In genomic region chr4:781493-782216, GRCh38 we compare ENCODE assay signal across 8 cellular contexts. TPM values are rescaled to one million over a fixed set of nuclear protein-coding genes. Genes with fewer than 3 reads are reported as not detected.
DNase-seq lines count a peak whose midpoint lies in the region; ATAC-seq lines count a peak whose summit lies in the region.

No MANE protein-coding gene starts in this region.

- no peaks in the 10 kb centered on the region for H3K9me3 Mint-ChIP-seq in dendritic cell treated with granulocyte-macrophage colony-stimulating factor and Interleukin-4, amounts not matched to agents 40 ng/mL and 50 ng/mL, for 4 days

- ATAC-seq in GM19397 (IDR thresholded peaks at IDR 0.05; ENCODE audit: unreplicated experiment) (peak; percentile 96), HG03565 (IDR thresholded peaks at IDR 0.05; ENCODE audit: unreplicated experiment) (peak; percentile 96), left lobe of liver (peak; percentile 88)

- DNase-seq in CD1c-positive myeloid dendritic cell (ENCODE audit: extremely low spot score) (peak; percentile 99), NCI-H748 treated with DMSO at 0.1 percent for 48 hours (lab: John Stamatoyannopoulos, UW) (peak; percentile 63), left lobe of liver (ENCODE audit: low spot score) (peak; percentile 99)
- peak; percentile 98 for DNase-seq in activated CD4-positive, alpha-beta T cell treated with anti-CD3 and anti-CD28 coated beads, Interleukin-2, amount 50 U/mL, for 4 hours
- DNase-seq in stimulated activated CD4-positive, alpha-beta T cell treated with anti-CD3 and anti-CD28 coated beads, Interleukin-2, amount 100 ng/mL, for 24 hours, result peak; percentile 98 to 99

- H3K27ac Mint-ChIP-seq in dendritic cell treated with granulocyte-macrophage colony-stimulating factor and Interleukin-4, amounts not matched to agents 40 ng/mL and 50 ng/mL, for 4 days, result peak overlapping the region; percentile 93

- peaks cover 73% of the 10 kb centered on the region for H3K4me1 Mint-ChIP-seq in dendritic cell treated with granulocyte-macrophage colony-stimulating factor and Interleukin-4, amounts not matched to agents 40 ng/mL and 50 ng/mL, for 4 days (ENCODE audit: low read depth)

- peaks cover 28% of the 10 kb centered on the region for H3K27me3 Mint-ChIP-seq in dendritic cell treated with granulocyte-macrophage colony-stimulating factor and Interleukin-4, amounts not matched to agents 40 ng/mL and 50 ng/mL, for 4 days

- intact Hi-C loops in dendritic cell treated with granulocyte-macrophage colony-stimulating factor and Interleukin-4, amounts not matched to agents 40 ng/mL and 50 ng/mL, for 4 days (cut with micrococcal nuclease), result loop anchor here (2.0 to 5.0 kb wide), 3 partner anchors 74 to 284 kb away; partner anchors contain the start of genes DGKQ, PCGF3, PIGG and ZNF721

- H3K4me3 Mint-ChIP-seq in dendritic cell treated with granulocyte-macrophage colony-stimulating factor and Interleukin-4, amounts not matched to agents 40 ng/mL and 50 ng/mL, for 4 days, result peak overlapping the region; percentile 87

- peaks cover 52% of the 10 kb centered on the region for H3K36me3 Mint-ChIP-seq in dendritic cell treated with granulocyte-macrophage colony-stimulating factor and Interleukin-4, amounts not matched to agents 40 ng/mL and 50 ng/mL, for 4 days (ENCODE audit: low read depth)

RNA-seq across cellular contexts. Expression of gene CPLX1, which starts 44.3 kb away (rescaled TPM):
- total RNA-seq in left lobe of liver, result 1.5 TPM

Comparison
In these comparisons a context has a peak if more than half of its experiments do, and no peak if none do; other contexts are left out.
1. Peak in every context shown above with its lines: DNase-seq and ATAC-seq.